In the genomic region with DNA sequence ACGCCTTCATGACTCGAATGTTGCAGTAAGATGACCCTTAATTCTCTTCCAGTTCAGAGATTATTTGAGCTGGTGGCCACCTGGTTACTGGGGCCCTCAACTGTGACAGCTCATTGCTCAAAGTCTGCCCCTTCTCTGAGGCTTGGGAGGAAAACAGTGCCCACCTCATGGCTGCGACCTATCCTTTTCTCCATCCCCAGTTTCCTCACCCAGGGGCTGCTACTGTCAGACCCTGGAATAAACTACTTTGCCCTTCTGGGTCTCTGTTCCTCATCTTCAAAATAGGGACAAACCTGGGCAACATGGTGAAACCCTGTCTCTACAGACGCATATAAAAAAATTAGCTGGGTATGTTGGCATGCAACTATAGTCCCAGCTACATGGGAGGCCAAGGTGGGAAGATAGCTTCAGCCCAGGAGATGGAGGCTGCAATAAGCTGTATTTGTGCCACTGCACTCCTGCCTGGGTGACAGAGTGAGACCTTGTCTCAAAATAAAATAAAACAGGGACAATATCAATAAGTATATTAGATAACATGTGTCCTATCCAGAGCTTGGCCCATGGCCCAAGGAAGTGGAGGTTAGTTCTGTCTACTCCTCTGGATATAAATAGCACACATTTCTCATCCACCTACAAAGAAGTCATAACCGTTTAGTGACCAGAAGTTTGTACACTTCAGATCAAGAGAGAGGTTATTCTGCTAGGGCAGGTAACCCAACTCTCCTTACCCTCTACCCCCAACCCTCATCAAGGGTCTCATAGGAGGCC, we compare ENCODE assay signal across 22 cellular contexts. TPM values are rescaled to one million over a fixed set of nuclear protein-coding genes. Genes with fewer than 3 reads are reported as not detected.
DNase-seq lines count a peak whose midpoint lies in the region; ATAC-seq and TF ChIP-seq lines count a peak whose summit lies in the region.
"Had no signal": no experiment of that assay in that cellular context is flagged by ENCODE, and none has a peak within 500 bp of the region (broad histone marks: within the 10 kb centered on the region; RNA-seq: fewer than 3 reads in every experiment).

No MANE protein-coding gene starts in this region.

- DNase-seq in chondrocyte (ENCODE audit: low spot score) (no peak), left ventricle myocardium superior (peak; percentile 61), nephron progenitor cell (no peak), transverse colon (no peak), NCI-H748 treated with DMSO at 0.1 percent for 48 hours (lab: John Stamatoyannopoulos, UW) (no peak)
- DNase-seq in stimulated activated CD4-positive, alpha-beta T cell treated with anti-CD3 and anti-CD28 coated beads, Interleukin-1b, Interleukin-23, amount 100 ng/mL, for 48 hours, result no peak
- DNase-seq: activated CD4-positive, CD25-positive, alpha-beta regulatory T cell; activated CD8-positive, alpha-beta T cell treated with anti-CD3 and anti-CD28 coated beads for 36 hours; activated T-cell treated with anti-CD3 and anti-CD28 coated beads, Interleukin-2, amount 50 U/mL, for 72 hours; DMS79 treated with DMSO at 0.1 percent for 48 hours; MM.1S; naive thymus-derived CD4-positive, alpha-beta T cell; NCI-H1694; NCI-H345; NK-92 treated with Interleukin-12 subunit alpha and Interleukin-12 subunit beta, amount 100 ng/mL, for 24 hours; SK-N-SH; T-helper 9 cell had no signal

- H3K27ac ChIP-seq in transverse colon, result peak overlapping the region; percentile 68 to 90 (median 86)

- H3K36me3 Mint-ChIP-seq in chondrocyte (ENCODE audit: low read depth) (no peaks in the 10 kb centered on the region), nephron progenitor cell (ENCODE audit: low read depth) (no peaks in the 10 kb centered on the region)
- H3K36me3 Mint-ChIP-seq: activated naive CD4-positive, alpha-beta T cell treated with anti-CD3 and anti-CD28 coated beads, Interleukin-2, amount 50 U/mL, for 24 hours; naive thymus-derived CD4-positive, alpha-beta T cell had no signal

- H3K4me1 Mint-ChIP-seq in chondrocyte (ENCODE audit: low read depth), result peaks cover 68% of the 10 kb centered on the region
- peaks cover 68% of the 10 kb centered on the region for H3K4me1 Mint-ChIP-seq in nephron progenitor cell

- no peak for TF ChIP-seq EP300 in transverse colon (IDR thresholded peaks at IDR 0.05; ENCODE audit: low read depth)

- TF ChIP-seq POLR2A in transverse colon (IDR thresholded peaks at IDR 0.05), result no peak

- no peaks in the 10 kb centered on the region for H3K9me3 Mint-ChIP-seq in chondrocyte (ENCODE audit: low read depth)
- peaks cover 13% of the 10 kb centered on the region for H3K9me3 Mint-ChIP-seq in nephron progenitor cell
- H3K9me3 Mint-ChIP-seq: activated CD8-positive, alpha-beta T cell treated with anti-CD3 and anti-CD28 coated beads for 36 hours; activated naive CD4-positive, alpha-beta T cell treated with anti-CD3 and anti-CD28 coated beads, Interleukin-2, amount 50 U/mL, for 24 hours; activated T-cell treated with anti-CD3 and anti-CD28 coated beads, Interleukin-2, amount 50 U/mL, for 72 hours; naive thymus-derived CD4-positive, alpha-beta T cell had no signal

- ATAC-seq in left ventricle myocardium superior (peak; percentile 41), GM21576 (IDR thresholded peaks at IDR 0.05; ENCODE audit: unreplicated experiment) (no peak), GM18858 (IDR thresholded peaks at IDR 0.05; ENCODE audit: unreplicated experiment) (no peak)
- ATAC-seq: activated CD8-positive, alpha-beta T cell treated with anti-CD3 and anti-CD28 coated beads for 36 hours; activated T-cell treated with anti-CD3 and anti-CD28 coated beads, Interleukin-2, amount 50 U/mL, for 72 hours; naive thymus-derived CD4-positive, alpha-beta T cell had no signal

- H3K27ac Mint-ChIP-seq in chondrocyte (ENCODE audit: unreplicated experiment) (peak overlapping the region; percentile 55), nephron progenitor cell (peak overlapping the region; percentile 36)
- H3K27ac Mint-ChIP-seq: activated CD8-positive, alpha-beta T cell treated with anti-CD3 and anti-CD28 coated beads for 36 hours; activated naive CD4-positive, alpha-beta T cell treated with anti-CD3 and anti-CD28 coated beads, Interleukin-2, amount 50 U/mL, for 24 hours; activated T-cell treated with anti-CD3 and anti-CD28 coated beads, Interleukin-2, amount 50 U/mL, for 72 hours had no signal

- peaks cover 3 to 42% (median 31%) of the 10 kb centered on the region in 4 donors for H3K4me1 ChIP-seq in transverse colon

- H3K27me3 Mint-ChIP-seq in chondrocyte (ENCODE audit: low read depth) (no peaks in the 10 kb centered on the region), nephron progenitor cell (ENCODE audit: low read depth, poor library complexity) (peaks cover 15% of the 10 kb centered on the region)

- no peak for TF ChIP-seq CTCF in chondrocyte (IDR thresholded peaks at IDR 0.05)
- TF ChIP-seq CTCF in nephron progenitor cell (IDR thresholded peaks at IDR 0.05), result no peak
- no peak for TF ChIP-seq CTCF in transverse colon (IDR thresholded peaks at IDR 0.05)

- no peaks in the 10 kb centered on the region for H3K9me3 ChIP-seq in transverse colon
- H3K9me3 ChIP-seq: SK-N-SH had no signal

- H3K4me3 Mint-ChIP-seq in chondrocyte (ENCODE audit: unreplicated experiment), result no peak overlapping the region
- peak overlapping the region; percentile 28 for H3K4me3 Mint-ChIP-seq in nephron progenitor cell
- H3K4me3 Mint-ChIP-seq: activated CD8-positive, alpha-beta T cell treated with anti-CD3 and anti-CD28 coated beads for 36 hours; activated naive CD4-positive, alpha-beta T cell treated with anti-CD3 and anti-CD28 coated beads, Interleukin-2, amount 50 U/mL, for 24 hours; activated T-cell treated with anti-CD3 and anti-CD28 coated beads, Interleukin-2, amount 50 U/mL, for 72 hours; naive thymus-derived CD4-positive, alpha-beta T cell had no signal

- intact Hi-C loops in left ventricle myocardium superior (cut with micrococcal nuclease), result no loop called here
- intact Hi-C loops in transverse colon (cut with DNase I; ENCODE audit: low total_unique reads), result no loop called here

- no peaks in the 10 kb centered on the region for H3K36me3 ChIP-seq in transverse colon

- 66 to 73% methylated on average over 4 to 5 of the region's 5 CpGs for WGBS in transverse colon (ENCODE audit: low coverage in 1 of 2), 2 donors

- peaks cover 18% of the 10 kb centered on the region for H3K27me3 ChIP-seq in transverse colon

- in situ Hi-C loops in transverse colon (cut with MboI; ENCODE audit: low pct_ligation_motif_present in 1 of 4, low pct_unique_long_range_greater_than_20kb in 1 of 4, low sequenced_read_pairs in 3 of 4), result no loop called here

- H3K4me3 ChIP-seq in transverse colon, result no peak overlapping the region

RNA-seq across cellular contexts. Expression of a gene that starts 2.2 kb away (rescaled TPM):
- 1.7 to 13.1 TPM (median 12.7 TPM) in 3 replicates for total RNA-seq in chondrocyte
- total RNA-seq in left ventricle myocardium superior, result 18.9 TPM
- total RNA-seq in transverse colon, result 10 to 100 TPM; 13.9 to 46.8 (median 16.4) TPM
- total RNA-seq: activated CD8-positive, alpha-beta T cell treated with anti-CD3 and anti-CD28 coated beads for 36 hours; activated T-cell treated with anti-CD3 and anti-CD28 coated beads, Interleukin-2, amount 50 U/mL, for 72 hours; naive thymus-derived CD4-positive, alpha-beta T cell had no signal

RNA-seq across cellular contexts. Expression of a gene that starts 6.6 kb away (rescaled TPM):
- total RNA-seq in chondrocyte, result not detected in 3 replicates
- 10.6 TPM for total RNA-seq in left ventricle myocardium superior
- not detected for total RNA-seq in transverse colon
- total RNA-seq: activated CD8-positive, alpha-beta T cell treated with anti-CD3 and anti-CD28 coated beads for 36 hours; activated T-cell treated with anti-CD3 and anti-CD28 coated beads, Interleukin-2, amount 50 U/mL, for 72 hours; lower leg skin; naive thymus-derived CD4-positive, alpha-beta T cell had no signal

RNA-seq across cellular contexts. Expression of a gene that starts 24.8 kb away (rescaled TPM):
- total RNA-seq in chondrocyte, result not detected in 3 replicates
- not detected for total RNA-seq in left ventricle myocardium superior
- total RNA-seq in transverse colon, result 100 to 1,000 TPM in 2 of 4 donors, 10 to 100 TPM in 1, 1 to 10 TPM in 1; 3.4 to 150 (median 121) TPM
- total RNA-seq: activated CD8-positive, alpha-beta T cell treated with anti-CD3 and anti-CD28 coated beads for 36 hours; activated T-cell treated with anti-CD3 and anti-CD28 coated beads, Interleukin-2, amount 50 U/mL, for 72 hours; naive thymus-derived CD4-positive, alpha-beta T cell; posterior vena cava had no signal

RNA-seq across cellular contexts. Expression of a gene that starts 40.5 kb away (rescaled TPM):
- total RNA-seq in chondrocyte (10.7 to 13.4 TPM (median 13.3 TPM) in 3 replicates), left ventricle myocardium superior (20.4 TPM), transverse colon (10 to 100 TPM in 3 of 4 donors, 1 to 10 TPM in 1; 9.8 to 40.5 (median 31.0) TPM)

RNA-seq across cellular contexts. Expression of a gene that starts 45.0 kb away (rescaled TPM):
- total RNA-seq in chondrocyte, result 2.3 to 4.8 TPM (median 2.5 TPM) in 3 replicates
- total RNA-seq in left ventricle myocardium superior, result 1.3 TPM
- total RNA-seq in transverse colon, result 1 to 10 TPM; 2.0 to 8.2 (median 4.4) TPM

Comparison
In these comparisons a context has a peak if more than half of its experiments do, and no peak if none do; other contexts are left out.
1. RNA of a gene that starts 6.6 kb away (total RNA-seq): 10.6 TPM in left ventricle myocardium superior (single experiment); not detected in chondrocyte and not detected in transverse colon; every median in the first group is over 10 times any median in the second.